1 cellular context compared by ENCODE assay signal in the genomic region with DNA sequence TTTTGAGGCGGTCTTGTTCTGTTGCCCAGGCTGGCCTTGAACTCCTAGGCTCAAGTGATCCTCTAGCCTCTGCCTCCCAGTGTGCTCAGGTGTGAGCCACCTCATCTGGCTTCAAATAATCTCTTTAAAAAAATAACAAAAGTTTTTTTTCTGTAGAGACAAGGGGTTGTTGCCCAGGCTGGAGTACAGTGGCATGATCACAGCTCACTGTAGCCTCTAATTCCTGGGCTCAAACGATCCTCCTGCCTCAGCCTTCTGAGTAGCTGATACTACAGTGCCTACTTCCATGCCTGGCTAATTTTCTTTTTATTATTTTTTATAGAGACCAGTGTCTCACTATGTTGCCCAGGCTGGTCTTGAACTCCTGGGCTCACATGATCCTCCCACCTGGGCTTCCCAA.
TF ChIP-seq lines count a peak whose summit lies in the region.

No MANE protein-coding gene starts in this region.

TF ChIP-seq in HepG2, 621 proteins besides CTCF, POLR2A, EP300 and RAD21:
- TF ChIP-seq HNF4A (CRISPR knock-in tag; IDR thresholded peaks at IDR 0.05) (0 out of 2 replicates have a peak, but pooled peaks have one; percentile 5), MTF1 (CRISPR knock-in tag; IDR thresholded peaks at IDR 0.05) (no peak), ZSCAN20 (CRISPR knock-in tag; IDR thresholded peaks at IDR 0.05; ENCODE audit: borderline replicate concordance) (0 out of 2 replicates have a peak, but pooled peaks have one; percentile 37), SOX6 (IDR thresholded peaks at IDR 0.05) (no peak), SOX6 (CRISPR knock-in tag; IDR thresholded peaks at IDR 0.05) (0 out of 2 replicates have a peak, but pooled peaks have one; percentile 10)
- TF ChIP-seq, protein P1, sequence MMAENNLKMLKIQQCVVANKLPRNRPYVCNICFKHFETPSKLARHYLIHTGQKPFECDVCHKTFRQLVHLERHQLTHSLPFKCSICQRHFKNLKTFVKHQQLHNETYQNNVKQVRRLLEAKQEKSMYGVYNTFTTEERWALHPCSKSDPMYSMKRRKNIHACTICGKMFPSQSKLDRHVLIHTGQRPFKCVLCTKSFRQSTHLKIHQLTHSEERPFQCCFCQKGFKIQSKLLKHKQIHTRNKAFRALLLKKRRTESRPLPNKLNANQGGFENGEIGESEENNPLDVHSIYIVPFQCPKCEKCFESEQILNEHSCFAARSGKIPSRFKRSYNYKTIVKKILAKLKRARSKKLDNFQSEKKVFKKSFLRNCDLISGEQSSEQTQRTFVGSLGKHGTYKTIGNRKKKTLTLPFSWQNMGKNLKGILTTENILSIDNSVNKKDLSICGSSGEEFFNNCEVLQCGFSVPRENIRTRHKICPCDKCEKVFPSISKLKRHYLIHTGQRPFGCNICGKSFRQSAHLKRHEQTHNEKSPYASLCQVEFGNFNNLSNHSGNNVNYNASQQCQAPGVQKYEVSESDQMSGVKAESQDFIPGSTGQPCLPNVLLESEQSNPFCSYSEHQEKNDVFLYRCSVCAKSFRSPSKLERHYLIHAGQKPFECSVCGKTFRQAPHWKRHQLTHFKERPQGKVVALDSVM (CRISPR knock-in tag; IDR thresholded peaks at IDR 0.05) = peak; percentile 94
